In the genomic region with DNA sequence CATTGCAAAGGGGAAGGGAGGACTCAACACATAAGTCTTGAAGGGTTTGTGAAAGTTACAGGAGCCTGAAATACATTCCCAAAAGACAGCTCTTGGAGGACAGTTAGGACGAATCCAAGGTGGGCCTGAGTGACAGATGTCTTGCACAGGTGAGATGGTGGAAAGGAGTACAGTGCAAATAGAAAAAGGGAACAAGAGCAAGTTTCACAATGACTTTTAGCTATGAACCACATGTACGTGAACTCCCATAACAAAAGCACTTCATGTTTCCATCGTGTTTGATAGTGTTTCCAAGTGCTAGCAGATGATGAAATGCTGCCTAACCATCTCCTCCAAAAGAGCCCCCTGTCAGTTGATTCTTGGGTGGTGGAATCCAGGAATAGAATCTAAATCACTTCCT, we compare ENCODE assay signal across 11 cellular contexts. TPM values are rescaled to one million over a fixed set of nuclear protein-coding genes. Genes with fewer than 3 reads are reported as not detected.
DNase-seq lines count a peak whose midpoint lies in the region; ATAC-seq lines count a peak whose summit lies in the region.
"Had no signal": no experiment of that assay in that cellular context is flagged by ENCODE, and none has a peak within 500 bp of the region (broad histone marks: within the 10 kb centered on the region; RNA-seq: fewer than 3 reads in every experiment).

No MANE protein-coding gene starts in this region.

- peaks cover 9 to 44% (median 33%) of the 10 kb centered on the region in 4 donors for H3K4me1 Mint-ChIP-seq in CD4-positive, CD25-positive, alpha-beta regulatory T cell

- no peaks in the 10 kb centered on the region for H3K27me3 Mint-ChIP-seq in CD4-positive, CD25-positive, alpha-beta regulatory T cell

- no peak overlapping the region for H3K4me3 ChIP-seq in CD4-positive, CD25-positive, alpha-beta regulatory T cell (ENCODE audit: low read depth, low read length)
- no peak overlapping the region for H3K4me3 ChIP-seq in SJCRH30
- H3K4me3 ChIP-seq: lower lobe of right lung had no signal

- H3K9me3 Mint-ChIP-seq in CD4-positive, CD25-positive, alpha-beta regulatory T cell, result peaks cover 0 to 2% (median 0%) of the 10 kb centered on the region in 7 donors

- no peak overlapping the region for H3K4me3 Mint-ChIP-seq in CD4-positive, CD25-positive, alpha-beta regulatory T cell

- no peak overlapping the region for H3K27ac ChIP-seq in CD4-positive, CD25-positive, alpha-beta regulatory T cell (ENCODE audit: insufficient read depth, low read length, poor library complexity, severe bottlenecking)
- H3K27ac ChIP-seq in SJCRH30, result no peak overlapping the region
- H3K27ac ChIP-seq: lower lobe of right lung had no signal

- peak in 1 of 2 donors; percentile 32 for ATAC-seq in CD4-positive, CD25-positive, alpha-beta regulatory T cell (ENCODE audit: low read depth in 2 of 2)
- peak; percentile 87 for ATAC-seq in GM19372 (IDR thresholded peaks at IDR 0.05; ENCODE audit: low read depth, unreplicated experiment)
- ATAC-seq in HG03060 (IDR thresholded peaks at IDR 0.05; ENCODE audit: low read depth, unreplicated experiment), result peak; percentile 93

- H3K9me3 ChIP-seq in CD4-positive, CD25-positive, alpha-beta regulatory T cell (ENCODE audit: control insufficient read depth in 2 of 2, low read length in 2 of 2), result no peaks in the 10 kb centered on the region
- no peaks in the 10 kb centered on the region for H3K9me3 ChIP-seq in SJCRH30 (replicated peaks)
- H3K9me3 ChIP-seq: lower lobe of right lung had no signal

- H3K4me1 ChIP-seq in CD4-positive, CD25-positive, alpha-beta regulatory T cell (ENCODE audit: control insufficient read depth, insufficient read depth, low read length, poor library complexity, severe bottlenecking), result peaks cover 1% of the 10 kb centered on the region
- H3K4me1 ChIP-seq in SJCRH30, result no peaks in the 10 kb centered on the region
- H3K4me1 ChIP-seq: lower lobe of right lung had no signal

- DNase-seq in CD4-positive, CD25-positive, alpha-beta regulatory T cell, result peak in 1 of 3 donors; percentile 23
- peak; percentile 80 for DNase-seq in SKM-1 treated with dmso at 0.1 percent for 144 hours (lab: John Stamatoyannopoulos, UW; ENCODE audit: unreplicated experiment)
- no peak for DNase-seq in islet precursor cell
- no peak for DNase-seq in SJCRH30
- no peak for DNase-seq in NCI-H1105 treated with DMSO at 0.1 percent for 48 hours (lab: John Stamatoyannopoulos, UW)
- no peak for DNase-seq in NCI-H510A (lab: John Stamatoyannopoulos, UW)
- DNase-seq: C1 segment of cervical spinal cord; lower lobe of right lung; NK-92 treated with Interleukin-12 subunit alpha and Interleukin-12 subunit beta, amount 100 ng/mL, for 24 hours had no signal

- H3K27ac Mint-ChIP-seq in CD4-positive, CD25-positive, alpha-beta regulatory T cell, result peak overlapping the region in 2 of 3 donors; percentile 49 to 83

- H3K36me3 Mint-ChIP-seq in CD4-positive, CD25-positive, alpha-beta regulatory T cell, result no peaks in the 10 kb centered on the region

- no peaks in the 10 kb centered on the region for H3K27me3 ChIP-seq in CD4-positive, CD25-positive, alpha-beta regulatory T cell (ENCODE audit: control insufficient read depth, insufficient read depth, low read length)
- no peaks in the 10 kb centered on the region; the same call in 1 of the 2 replicates for H3K27me3 ChIP-seq in SJCRH30

- H3K36me3 ChIP-seq in CD4-positive, CD25-positive, alpha-beta regulatory T cell (ENCODE audit: control insufficient read depth, insufficient read depth, low read length), result no peaks in the 10 kb centered on the region
- H3K36me3 ChIP-seq in SJCRH30, result no peaks in the 10 kb centered on the region
- H3K36me3 ChIP-seq: lower lobe of right lung had no signal

RNA-seq across cellular contexts. Expression of a gene that starts 1.8 kb away (rescaled TPM):
- 0.44 TPM for total RNA-seq in CD4-positive, CD25-positive, alpha-beta regulatory T cell
- under 1 TPM in 1 of 4 donors, not detected in 3; 0.41 TPM for polyA plus RNA-seq in CD4-positive, CD25-positive, alpha-beta regulatory T cell
- not detected in 2 replicates for total RNA-seq in SJCRH30 (2014; rRNA removed; shearing (Covaris generic))

RNA-seq across cellular contexts. Expression of a gene that starts 48.3 kb away (rescaled TPM):
- total RNA-seq in CD4-positive, CD25-positive, alpha-beta regulatory T cell, result not detected
- not detected for polyA plus RNA-seq in CD4-positive, CD25-positive, alpha-beta regulatory T cell
- total RNA-seq in SJCRH30 (2014; rRNA removed; shearing (Covaris generic)), result 0.04 TPM in 1 of 2 replicates, not detected in the other
- total RNA-seq: lower lobe of right lung had no signal
